Comparison of ENCODE assay signal across 8 cellular contexts in genomic region chr1:42962641-42963377, GRCh38. TPM values are rescaled to one million over a fixed set of nuclear protein-coding genes. Genes with fewer than 3 reads are reported as not detected.
A peak's percentile ranks its signal among the peaks of the same experiment; 100 is the strongest.
DNase-seq lines count a peak whose midpoint lies in the region; ATAC-seq, FAIRE-seq and TF ChIP-seq lines count a peak whose summit lies in the region.

No MANE protein-coding gene starts in this region.

- no peaks in the 10 kb centered on the region for H3K27me3 ChIP-seq in thoracic aorta (replicated peaks; ENCODE audit: insufficient read depth)

- peak overlapping the region; percentile 55 for H3K4me3 ChIP-seq in thoracic aorta

- H3K27ac ChIP-seq in thoracic aorta, result peak overlapping the region; percentile 86 to 93

- H3K9me3 ChIP-seq in thoracic aorta, result no peaks in the 10 kb centered on the region

- peak; percentile 21 for DNase-seq in NCI-H2196 (lab: John Stamatoyannopoulos, UW; ENCODE audit: unreplicated experiment)
- no peak for DNase-seq in NCI-H2196 treated with DMSO at 0.1 percent for 48 hours (lab: John Stamatoyannopoulos, UW; ENCODE audit: unreplicated experiment)
- peak; percentile 86 for DNase-seq in RCC 7860 (ENCODE audit: low spot score)
- peak; percentile 54 for DNase-seq in left ventricle myocardium superior
- peak; percentile 71 for DNase-seq in thoracic aorta (ENCODE audit: low spot score)
- no peak for DNase-seq in germinal center (ENCODE audit: low spot score)
- DNase-seq in NCI-H226, result no peak

- TF ChIP-seq CTCF in thoracic aorta (IDR thresholded peaks at IDR 0.05), result no peak

- intact Hi-C loops in left ventricle myocardium superior (cut with micrococcal nuclease), result no loop called here

- H3K36me3 ChIP-seq in thoracic aorta, result no peaks in the 10 kb centered on the region

- FAIRE-seq in RCC 7860 (lab: Jason Lieb, UNC), result peak; percentile 25

- peaks cover 10 to 54% of the 10 kb centered on the region in 2 donors for H3K4me1 ChIP-seq in thoracic aorta (ENCODE audit: control insufficient read depth in 1 of 2, low read depth in 2 of 2)

- ATAC-seq in left ventricle myocardium superior, result peak; percentile 15
- ATAC-seq in thoracic aorta (ENCODE audit: insufficient number of reproducible peaks, low FRiP score, low read depth), result peak; percentile 53
- ATAC-seq in GM18873 (IDR thresholded peaks at IDR 0.05; ENCODE audit: low FRiP score, unreplicated experiment), result no peak

RNA-seq across cellular contexts. Expression of gene SLC2A1, which starts 4.1 kb away (rescaled TPM):
- total RNA-seq in left ventricle myocardium superior (38.5 TPM), thoracic aorta (100 to 1,000 TPM; 119 to 147 TPM)

Comparison
In these comparisons a context has a peak if more than half of its experiments do, and no peak if none do; other contexts are left out.
1. DNase-seq: peak in NCI-H2196 (single experiment), RCC 7860 (single experiment), left ventricle myocardium superior (single experiment) and thoracic aorta (single experiment); none in NCI-H2196 treated with DMSO at 0.1 percent for 48 hours (single experiment), germinal center (single experiment) and NCI-H226 (single experiment).